In the genomic region with DNA sequence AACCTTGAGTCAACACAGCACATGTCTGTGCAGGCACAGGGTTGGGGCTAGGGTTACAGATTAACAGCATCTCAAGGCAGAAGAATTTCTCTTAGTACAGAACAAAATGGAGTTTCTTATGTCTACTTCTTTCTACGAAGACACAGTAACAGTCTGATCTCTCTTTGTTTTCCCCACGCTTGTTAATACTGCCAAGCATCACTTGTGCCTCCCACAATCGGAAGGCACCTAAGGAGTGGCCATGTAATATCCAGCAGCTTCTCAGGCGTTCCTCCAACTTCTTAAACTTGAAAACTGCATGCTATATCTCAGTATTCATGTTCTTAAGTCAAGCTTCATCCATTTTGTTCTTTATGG, we compare ENCODE assay signal across 25 cellular contexts. TPM values are rescaled to one million over a fixed set of nuclear protein-coding genes. Genes with fewer than 3 reads are reported as not detected.
DNase-seq lines count a peak whose midpoint lies in the region; ATAC-seq and TF ChIP-seq lines count a peak whose summit lies in the region.
"Had no signal": no experiment of that assay in that cellular context is flagged by ENCODE, and none has a peak within 500 bp of the region (broad histone marks: within the 10 kb centered on the region; RNA-seq: fewer than 3 reads in every experiment).

No MANE protein-coding gene starts in this region.

- H3K4me1 Mint-ChIP-seq in activated naive CD8-positive, alpha-beta T cell (ENCODE audit: low read depth), result peaks cover 23% of the 10 kb centered on the region
- H3K4me1 Mint-ChIP-seq in activated naive CD8-positive, alpha-beta T cell treated with anti-CD3 and anti-CD28 coated beads, Interleukin-2, amount 50 U/mL, for 24 hours, result peaks cover 26% of the 10 kb centered on the region
- peaks cover 28% of the 10 kb centered on the region for H3K4me1 Mint-ChIP-seq in mesothelial cell of epicardium
- peaks cover 16% of the 10 kb centered on the region for H3K4me1 Mint-ChIP-seq in activated CD8-positive, alpha-beta T cell treated with anti-CD3 and anti-CD28 coated beads for 36 hours (ENCODE audit: low read depth)

- no peaks in the 10 kb centered on the region for H3K9me3 Mint-ChIP-seq in activated naive CD8-positive, alpha-beta T cell (ENCODE audit: low read depth)
- H3K9me3 Mint-ChIP-seq in activated naive CD8-positive, alpha-beta T cell treated with anti-CD3 and anti-CD28 coated beads, Interleukin-2, amount 50 U/mL, for 24 hours, result no peaks in the 10 kb centered on the region
- no peaks in the 10 kb centered on the region for H3K9me3 Mint-ChIP-seq in mesothelial cell of epicardium
- no peaks in the 10 kb centered on the region for H3K9me3 Mint-ChIP-seq in activated CD8-positive, alpha-beta T cell treated with anti-CD3 and anti-CD28 coated beads for 36 hours
- H3K9me3 Mint-ChIP-seq: stimulated activated naive CD8-positive, alpha-beta T cell treated with anti-CD3 and anti-CD28 coated beads, Interleukin-15, amount 100 ng/mL, for 72 hours had no signal

- no peak for ATAC-seq in activated naive CD8-positive, alpha-beta T cell treated with anti-CD3 and anti-CD28 coated beads, Interleukin-2, amount 50 U/mL, for 24 hours
- ATAC-seq in GM21825 (IDR thresholded peaks at IDR 0.05; ENCODE audit: unreplicated experiment), result no peak
- ATAC-seq in activated CD8-positive, alpha-beta T cell treated with anti-CD3 and anti-CD28 coated beads for 36 hours, result no peak
- ATAC-seq: body of pancreas; heart right ventricle; psoas muscle; stimulated activated naive CD8-positive, alpha-beta T cell treated with anti-CD3 and anti-CD28 coated beads, Interleukin-15, amount 100 ng/mL, for 72 hours had no signal

- in situ Hi-C loops in transverse colon (cut with MboI; ENCODE audit: low pct_ligation_motif_present in 1 of 4, low pct_unique_long_range_greater_than_20kb in 1 of 4, low sequenced_read_pairs in 3 of 4), result no loop called here

- TF ChIP-seq CTCF in RWPE1 (conservative IDR thresholded peaks at IDR 0.05; ENCODE audit: low read depth), result no peak
- no peak for TF ChIP-seq CTCF in mesothelial cell of epicardium (IDR thresholded peaks at IDR 0.05; ENCODE audit: unreplicated experiment)
- no peak for TF ChIP-seq CTCF in transverse colon (IDR thresholded peaks at IDR 0.05)
- TF ChIP-seq CTCF in GM20000 (IDR thresholded peaks at IDR 0.05; ENCODE audit: extremely low read depth, missing control alignments), result no peak
- no peak for TF ChIP-seq CTCF in activated CD8-positive, alpha-beta T cell treated with anti-CD3 and anti-CD28 coated beads for 36 hours (IDR thresholded peaks at IDR 0.05)

- H3K4me3 Mint-ChIP-seq in activated naive CD8-positive, alpha-beta T cell, result no peak overlapping the region
- no peak overlapping the region for H3K4me3 Mint-ChIP-seq in activated naive CD8-positive, alpha-beta T cell treated with anti-CD3 and anti-CD28 coated beads, Interleukin-2, amount 50 U/mL, for 24 hours
- H3K4me3 Mint-ChIP-seq in mesothelial cell of epicardium, result no peak overlapping the region
- H3K4me3 Mint-ChIP-seq in activated CD8-positive, alpha-beta T cell treated with anti-CD3 and anti-CD28 coated beads for 36 hours, result no peak overlapping the region

- POLR2A ChIA-PET in RWPE1 (lab: Yijun Ruan, JAX; ENCODE audit: low non-redundant PET), result no interaction called here
- POLR2A ChIA-PET in activated CD8-positive, alpha-beta T cell treated with anti-CD3 and anti-CD28 coated beads for 36 hours (lab: Charles Lee), result no interaction called here

- CTCF ChIA-PET in RWPE1 (lab: Yijun Ruan, JAX), result no interaction called here
- CTCF ChIA-PET in activated CD8-positive, alpha-beta T cell treated with anti-CD3 and anti-CD28 coated beads for 36 hours (lab: Charles Lee), result no interaction called here

- no peaks in the 10 kb centered on the region for H3K27me3 ChIP-seq in transverse colon
- H3K27me3 ChIP-seq: body of pancreas, heart right ventricle, MG63, tibial nerve had no signal

- peaks cover 9 to 55% (median 35%) of the 10 kb centered on the region in 4 donors for H3K4me1 ChIP-seq in transverse colon

- no peaks in the 10 kb centered on the region for H3K36me3 ChIP-seq in transverse colon
- H3K36me3 ChIP-seq: MG63 had no signal

- no peaks in the 10 kb centered on the region for H3K9me3 ChIP-seq in transverse colon
- H3K9me3 ChIP-seq: body of pancreas, heart right ventricle, MG63, psoas muscle, tibial nerve had no signal

- no peak for TF ChIP-seq POLR2A in transverse colon (IDR thresholded peaks at IDR 0.05)

- H3K27ac Mint-ChIP-seq in activated naive CD8-positive, alpha-beta T cell, result peak overlapping the region; percentile 83
- H3K27ac Mint-ChIP-seq in activated naive CD8-positive, alpha-beta T cell treated with anti-CD3 and anti-CD28 coated beads, Interleukin-2, amount 50 U/mL, for 24 hours, result no peak overlapping the region
- H3K27ac Mint-ChIP-seq in mesothelial cell of epicardium, result peak overlapping the region; percentile 95
- no peak overlapping the region for H3K27ac Mint-ChIP-seq in activated CD8-positive, alpha-beta T cell treated with anti-CD3 and anti-CD28 coated beads for 36 hours
- H3K27ac Mint-ChIP-seq: stimulated activated naive CD8-positive, alpha-beta T cell treated with anti-CD3 and anti-CD28 coated beads, Interleukin-15, amount 100 ng/mL, for 72 hours had no signal

- no peak for DNase-seq in activated naive CD8-positive, alpha-beta T cell treated with anti-CD3 and anti-CD28 coated beads, Interleukin-2, amount 50 U/mL, for 24 hours
- DNase-seq in RWPE1 (ENCODE audit: low spot score) (no peak), mesothelial cell of epicardium (ENCODE audit: low spot score in 2 of 2, unreplicated experiment in 2 of 2) (no peak), transverse colon (no peak), GM20000 (ENCODE audit: low spot score) (no peak)
- no peak for DNase-seq in activated CD8-positive, alpha-beta T cell treated with anti-CD3 and anti-CD28 coated beads for 36 hours
- DNase-seq: activated CD4-positive, alpha-beta T cell treated with anti-CD3 and anti-CD28 coated beads, Interleukin-2, amount 50 U/mL, for 48 hours; activated CD8-positive, alpha-beta memory T cell treated with anti-CD3 and anti-CD28 coated beads, Interleukin-2, amount 50 U/mL, for 48 hours; activated gamma-delta T cell; body of pancreas; Calu3; EL; foreskin fibroblast; heart right ventricle; MG63; NCI-H1417; NCI-H2081; NCI-H446; psoas muscle; SHP77; stimulated activated naive CD8-positive, alpha-beta T cell treated with anti-CD3 and anti-CD28 coated beads, Interleukin-15, amount 100 ng/mL, for 72 hours had no signal

- intact Hi-C loops in transverse colon (cut with DNase I; ENCODE audit: low total_unique reads), result no loop called here
- intact Hi-C loops in activated CD8-positive, alpha-beta T cell treated with anti-CD3 and anti-CD28 coated beads for 36 hours (cut with micrococcal nuclease), result no loop called here

- H3K27ac ChIP-seq in RWPE1 (peak overlapping the region; percentile 97), transverse colon (peak overlapping the region; percentile 71 to 99 (median 98))
- H3K27ac ChIP-seq: heart right ventricle, psoas muscle, tibial nerve had no signal

- no peaks in the 10 kb centered on the region for H3K36me3 Mint-ChIP-seq in activated naive CD8-positive, alpha-beta T cell
- H3K36me3 Mint-ChIP-seq in activated naive CD8-positive, alpha-beta T cell treated with anti-CD3 and anti-CD28 coated beads, Interleukin-2, amount 50 U/mL, for 24 hours (ENCODE audit: low read depth), result peaks cover 5% of the 10 kb centered on the region
- peaks cover 14% of the 10 kb centered on the region for H3K36me3 Mint-ChIP-seq in mesothelial cell of epicardium
- H3K36me3 Mint-ChIP-seq in activated CD8-positive, alpha-beta T cell treated with anti-CD3 and anti-CD28 coated beads for 36 hours (ENCODE audit: low read depth), result peaks cover 3% of the 10 kb centered on the region

- no peak for TF ChIP-seq EP300 in transverse colon (IDR thresholded peaks at IDR 0.05; ENCODE audit: low read depth)

- H3K27me3 Mint-ChIP-seq in activated naive CD8-positive, alpha-beta T cell, result no peaks in the 10 kb centered on the region
- H3K27me3 Mint-ChIP-seq in activated naive CD8-positive, alpha-beta T cell treated with anti-CD3 and anti-CD28 coated beads, Interleukin-2, amount 50 U/mL, for 24 hours, result no peaks in the 10 kb centered on the region
- H3K27me3 Mint-ChIP-seq in mesothelial cell of epicardium (ENCODE audit: low read depth), result no peaks in the 10 kb centered on the region
- H3K27me3 Mint-ChIP-seq in activated CD8-positive, alpha-beta T cell treated with anti-CD3 and anti-CD28 coated beads for 36 hours, result no peaks in the 10 kb centered on the region
- H3K27me3 Mint-ChIP-seq: stimulated activated naive CD8-positive, alpha-beta T cell treated with anti-CD3 and anti-CD28 coated beads, Interleukin-15, amount 100 ng/mL, for 72 hours had no signal

- H3K4me3 ChIP-seq in transverse colon, result no peak overlapping the region
- H3K4me3 ChIP-seq: body of pancreas, heart right ventricle, MG63, psoas muscle, tibial nerve had no signal

- 50 to 66% methylated on average over 2 to 4 of the region's 4 CpGs for WGBS in transverse colon (ENCODE audit: low coverage in 1 of 2), 2 donors

RNA-seq across cellular contexts. Expression of gene ATE1, which starts 2.9 kb away (rescaled TPM):
- total RNA-seq in mesothelial cell of epicardium (33.0 to 35.6 TPM (median 34.3 TPM) in 3 replicates), transverse colon (1,000 to 10,000 TPM in 1 of 4 donors, 10 to 100 TPM in 3; 25.3 to 1,446 (median 31.4) TPM)
- total RNA-seq in activated CD8-positive, alpha-beta T cell treated with anti-CD3 and anti-CD28 coated beads for 36 hours, result 10 to 100 TPM; 18.0 to 19.2 TPM

RNA-seq across cellular contexts. Expression of gene NSMCE4A, which starts 44.3 kb away (rescaled TPM):
- 41.7 to 46.9 TPM (median 44.4 TPM) in 3 replicates for total RNA-seq in mesothelial cell of epicardium
- 100 to 1,000 TPM in 2 of 4 donors, 10 to 100 TPM in 2; 71.1 to 152 (median 92.7) TPM for total RNA-seq in transverse colon
- 10 to 100 TPM; 49.7 to 50.8 TPM for total RNA-seq in activated CD8-positive, alpha-beta T cell treated with anti-CD3 and anti-CD28 coated beads for 36 hours

RNA-seq across cellular contexts. Expression of gene TACC2, which starts 58.3 kb away (rescaled TPM):
- total RNA-seq in mesothelial cell of epicardium (25.5 to 30.3 TPM (median 27.7 TPM) in 3 replicates), transverse colon (100 to 1,000 TPM in 2 of 4 donors, 10 to 100 TPM in 2; 65.9 to 178 (median 101) TPM)
- not detected for total RNA-seq in activated CD8-positive, alpha-beta T cell treated with anti-CD3 and anti-CD28 coated beads for 36 hours
- total RNA-seq: OCI-LY7 had no signal

Comparison
In these comparisons a context has a peak if more than half of its experiments do, and no peak if none do; other contexts are left out.
1. H3K27ac Mint-ChIP-seq: peak in activated naive CD8-positive, alpha-beta T cell (single experiment) and mesothelial cell of epicardium (single experiment); none in activated naive CD8-positive, alpha-beta T cell treated with anti-CD3 and anti-CD28 coated beads, Interleukin-2, amount 50 U/mL, for 24 hours (single experiment) and activated CD8-positive, alpha-beta T cell treated with anti-CD3 and anti-CD28 coated beads for 36 hours (single experiment).
2. RNA of gene TACC2, which starts 58.3 kb away (total RNA-seq): 65.9 to 178 TPM in transverse colon and 25.5 to 30.3 TPM in mesothelial cell of epicardium; not detected in activated CD8-positive, alpha-beta T cell treated with anti-CD3 and anti-CD28 coated beads for 36 hours; every median in the first group is over 10 times any median in the second.